ENCODE assay signal across 8 cellular contexts in genomic region chr2:38876407-38876806, GRCh38. TPM values are rescaled to one million over a fixed set of nuclear protein-coding genes. Genes with fewer than 3 reads are reported as not detected.
DNase-seq lines count a peak whose midpoint lies in the region; ATAC-seq and TF ChIP-seq lines count a peak whose summit lies in the region.

No MANE protein-coding gene starts in this region.

- peaks cover 13% of the 10 kb centered on the region for H3K36me3 Mint-ChIP-seq in osteocyte (ENCODE audit: unreplicated experiment)

- no peaks in the 10 kb centered on the region for H3K36me3 ChIP-seq in endocrine pancreas (ENCODE audit: control insufficient read depth, insufficient read depth, low read length)

- no peak for ATAC-seq in HG03565 (IDR thresholded peaks at IDR 0.05; ENCODE audit: unreplicated experiment)

- intact Hi-C loops in posterior cingulate gyrus (cut with DNase I), result no loop called here

- peak overlapping the region; percentile 93 for H3K9ac ChIP-seq in endocrine pancreas (ENCODE audit: control insufficient read depth, insufficient read depth, low read length)

- peak overlapping the region; percentile 92 for H3K27ac Mint-ChIP-seq in osteocyte (ENCODE audit: unreplicated experiment)

- peaks cover 21% of the 10 kb centered on the region for H3K4me1 Mint-ChIP-seq in osteocyte (ENCODE audit: unreplicated experiment)

- in situ Hi-C loops in GM13977 (cut with MboI; ENCODE audit: low pct_unique_long_range_greater_than_20kb, low sequenced_read_pairs, unreplicated experiment), result no loop called here

- no peaks in the 10 kb centered on the region for H3K27me3 Mint-ChIP-seq in osteocyte (ENCODE audit: unreplicated experiment)

- H3K9me3 Mint-ChIP-seq in osteocyte (ENCODE audit: unreplicated experiment), result peaks cover 9% of the 10 kb centered on the region

- H3K4me3 ChIP-seq in endocrine pancreas (ENCODE audit: control insufficient read depth, insufficient read depth, low read length), result peak overlapping the region; percentile 80

- TF ChIP-seq CTCF in osteocyte (IDR thresholded peaks at IDR 0.05) (no peak), GM13977 (IDR thresholded peaks at IDR 0.05; ENCODE audit: extremely low read depth, insufficient read depth, missing control alignments) (no peak)

- H3K27me3 ChIP-seq in endocrine pancreas (ENCODE audit: control insufficient read depth, insufficient read depth, low read length), result no peaks in the 10 kb centered on the region

- peak overlapping the region; percentile 93 for H3K4me3 Mint-ChIP-seq in osteocyte (ENCODE audit: unreplicated experiment)

- peaks cover 13% of the 10 kb centered on the region for H3K4me1 ChIP-seq in endocrine pancreas (ENCODE audit: control insufficient read depth, insufficient read depth, low read length)

- DNase-seq in DMS53 (lab: John Stamatoyannopoulos, UW) (peak; percentile 37), NCI-H345 treated with DMSO at 0.1 percent for 48 hours (lab: John Stamatoyannopoulos, UW; ENCODE audit: unreplicated experiment) (peak; percentile 5), osteocyte (ENCODE audit: extremely low spot score, unreplicated experiment) (no peak), NCI-H1092 treated with DMSO at 0.1 percent for 48 hours (lab: John Stamatoyannopoulos, UW) (no peak), posterior cingulate gyrus (no peak), GM13977 (ENCODE audit: low spot score) (no peak)

- H3K9me3 ChIP-seq in endocrine pancreas (ENCODE audit: control insufficient read depth, low read length), result no peaks in the 10 kb centered on the region

RNA-seq across cellular contexts. Expression of gene MORN2, which starts 0.6 kb away (rescaled TPM):
- total RNA-seq in osteocyte, result 12.8 and 16.9 TPM in 2 replicates

RNA-seq across cellular contexts. Expression of gene DHX57, which starts 0.7 kb away (rescaled TPM):
- 24.2 and 24.6 TPM in 2 replicates for total RNA-seq in osteocyte

RNA-seq across cellular contexts. Expression of gene ARHGEF33, which starts 13.3 kb away (rescaled TPM):
- 0.48 and 0.65 TPM in 2 replicates for total RNA-seq in osteocyte

Comparison
In these comparisons a context has a peak if more than half of its experiments do, and no peak if none do; other contexts are left out.
1. DNase-seq: peak in DMS53 (single experiment) and NCI-H345 treated with DMSO at 0.1 percent for 48 hours (single experiment); none in osteocyte (single experiment), NCI-H1092 treated with DMSO at 0.1 percent for 48 hours (single experiment), posterior cingulate gyrus (0 of 10) and GM13977 (single experiment).